ENCODE assay signal across 30 cellular contexts in genomic region chr18:78595924-78596573, GRCh38.
"Had no signal": no experiment of that assay in that cellular context is flagged by ENCODE, and none has a peak within 500 bp of the region (broad histone marks: within the 10 kb centered on the region; RNA-seq: fewer than 3 reads in every experiment).

No MANE protein-coding gene starts in this region.

- H3K4me3 ChIP-seq: esophagus squamous epithelium, heart right ventricle, lower lobe of right lung, ovary, prostate gland, sigmoid colon had no signal

- H3K27me3 Mint-ChIP-seq: activated naive CD8-positive, alpha-beta T cell treated with anti-CD3 and anti-CD28 coated beads, Interleukin-2, amount 10 ng/mL, durations not matched to agents 7 days and 5 days; stimulated activated memory B cell treated with anti-CD40 and anti-IgM and Interleukin-4, amounts not matched to agents 10 μg/mL and 1 μg/mL and 100 μg/mL, for 72 hours; stimulated activated naive CD8-positive, alpha-beta T cell treated with anti-CD3 and anti-CD28 coated beads, Interleukin-15, amount 100 ng/mL, for 72 hours had no signal

- H3K9me3 ChIP-seq: ovary, prostate gland had no signal

- H3K27ac Mint-ChIP-seq: activated naive CD4-positive, alpha-beta T cell treated with anti-CD3 and anti-CD28 coated beads for 36 hours; activated naive CD8-positive, alpha-beta T cell treated with anti-CD3 and anti-CD28 coated beads, Interleukin-2, amount 10 ng/mL, durations not matched to agents 7 days and 5 days; nephron; stimulated activated memory B cell treated with anti-CD40 and anti-IgM and Interleukin-4, amounts not matched to agents 10 μg/mL and 1 μg/mL and 100 μg/mL, for 72 hours; stimulated activated naive CD8-positive, alpha-beta T cell treated with anti-CD3 and anti-CD28 coated beads, Interleukin-15, amount 100 ng/mL, for 72 hours; type B pancreatic cell had no signal

- H3K4me1 Mint-ChIP-seq: activated naive CD8-positive, alpha-beta T cell treated with anti-CD3 and anti-CD28 coated beads, Interleukin-2, amount 10 ng/mL, durations not matched to agents 7 days and 5 days; nephron; stimulated activated memory B cell treated with anti-CD40 and anti-IgM and Interleukin-4, amounts not matched to agents 10 μg/mL and 1 μg/mL and 100 μg/mL, for 72 hours; stimulated activated naive CD8-positive, alpha-beta T cell treated with anti-CD3 and anti-CD28 coated beads, Interleukin-15, amount 100 ng/mL, for 72 hours had no signal

- H3K27me3 ChIP-seq: ovary, sigmoid colon had no signal

- H3K36me3 ChIP-seq: esophagus squamous epithelium, heart right ventricle, lower lobe of right lung, ovary, prostate gland, sigmoid colon had no signal

- H3K27ac ChIP-seq: epithelial cell of prostate, heart right ventricle, lower lobe of right lung, ovary, prostate gland, sigmoid colon had no signal

- H3K4me3 Mint-ChIP-seq: activated naive CD4-positive, alpha-beta T cell treated with anti-CD3 and anti-CD28 coated beads for 36 hours; activated naive CD8-positive, alpha-beta T cell treated with anti-CD3 and anti-CD28 coated beads, Interleukin-2, amount 10 ng/mL, durations not matched to agents 7 days and 5 days; nephron; stimulated activated memory B cell treated with anti-CD40 and anti-IgM and Interleukin-4, amounts not matched to agents 10 μg/mL and 1 μg/mL and 100 μg/mL, for 72 hours; stimulated activated naive CD8-positive, alpha-beta T cell treated with anti-CD3 and anti-CD28 coated beads, Interleukin-15, amount 100 ng/mL, for 72 hours; type B pancreatic cell had no signal

- DNase-seq: activated CD4-positive, alpha-beta T cell treated with anti-CD3 and anti-CD28 coated beads for 4 hours; activated CD4-positive, alpha-beta T cell treated with anti-CD3 and anti-CD28 coated beads, Interleukin-2, amount 50 U/mL, for 4 hours; activated CD4-positive, CD25-positive, alpha-beta regulatory T cell; activated CD8-positive, alpha-beta memory T cell treated with anti-CD3 and anti-CD28 coated beads for 24 hours; activated effector memory CD4-positive, alpha-beta T cell treated with anti-CD3 and anti-CD28 coated beads, Interleukin-2, amount 50 U/mL, for 16 hours; activated naive CD4-positive, alpha-beta T cell treated with anti-CD3 and anti-CD28 coated beads for 36 hours; activated naive CD8-positive, alpha-beta T cell treated with anti-CD3 and anti-CD28 coated beads, Interleukin-2, amount 10 ng/mL, durations not matched to agents 7 days and 5 days; amniotic stem cell; effector CD8-positive, alpha-beta T cell; esophagus squamous epithelium; foreskin melanocyte; heart right ventricle; kidney glomerular epithelial cell; lower lobe of right lung; mesenchymal stem cell; ovary; retina; sigmoid colon; small intestine; stimulated activated CD4-positive, alpha-beta T cell treated with anti-CD3 and anti-CD28 coated beads, Interleukin-1b, Interleukin-23, amount 100 ng/mL, for 48 hours; stimulated activated CD4-positive, alpha-beta T cell treated with anti-CD3 and anti-CD28 coated beads, Interleukin-4, amount 100 ng/mL, for 4 hours; stimulated activated CD8-positive, alpha-beta memory T cell treated with anti-CD3 and anti-CD28 coated beads, Interleukin-4, amount 100 ng/mL, for 48 hours; stimulated activated naive CD8-positive, alpha-beta T cell treated with anti-CD3 and anti-CD28 coated beads, Interleukin-15, amount 100 ng/mL, for 72 hours; substantia nigra had no signal

- H3K4me1 ChIP-seq: heart right ventricle, lower lobe of right lung, prostate gland, sigmoid colon had no signal

- ATAC-seq: heart right ventricle; left lobe of liver; lower lobe of right lung; stimulated activated memory B cell treated with anti-CD40 and anti-IgM and Interleukin-4, amounts not matched to agents 10 μg/mL and 1 μg/mL and 100 μg/mL, for 72 hours; stimulated activated naive CD8-positive, alpha-beta T cell treated with anti-CD3 and anti-CD28 coated beads, Interleukin-15, amount 100 ng/mL, for 72 hours had no signal

- H3K36me3 Mint-ChIP-seq: activated naive CD8-positive, alpha-beta T cell treated with anti-CD3 and anti-CD28 coated beads, Interleukin-2, amount 10 ng/mL, durations not matched to agents 7 days and 5 days; stimulated activated memory B cell treated with anti-CD40 and anti-IgM and Interleukin-4, amounts not matched to agents 10 μg/mL and 1 μg/mL and 100 μg/mL, for 72 hours; type B pancreatic cell had no signal
